ENCODE assay signal across 10 cellular contexts in the genomic region with DNA sequence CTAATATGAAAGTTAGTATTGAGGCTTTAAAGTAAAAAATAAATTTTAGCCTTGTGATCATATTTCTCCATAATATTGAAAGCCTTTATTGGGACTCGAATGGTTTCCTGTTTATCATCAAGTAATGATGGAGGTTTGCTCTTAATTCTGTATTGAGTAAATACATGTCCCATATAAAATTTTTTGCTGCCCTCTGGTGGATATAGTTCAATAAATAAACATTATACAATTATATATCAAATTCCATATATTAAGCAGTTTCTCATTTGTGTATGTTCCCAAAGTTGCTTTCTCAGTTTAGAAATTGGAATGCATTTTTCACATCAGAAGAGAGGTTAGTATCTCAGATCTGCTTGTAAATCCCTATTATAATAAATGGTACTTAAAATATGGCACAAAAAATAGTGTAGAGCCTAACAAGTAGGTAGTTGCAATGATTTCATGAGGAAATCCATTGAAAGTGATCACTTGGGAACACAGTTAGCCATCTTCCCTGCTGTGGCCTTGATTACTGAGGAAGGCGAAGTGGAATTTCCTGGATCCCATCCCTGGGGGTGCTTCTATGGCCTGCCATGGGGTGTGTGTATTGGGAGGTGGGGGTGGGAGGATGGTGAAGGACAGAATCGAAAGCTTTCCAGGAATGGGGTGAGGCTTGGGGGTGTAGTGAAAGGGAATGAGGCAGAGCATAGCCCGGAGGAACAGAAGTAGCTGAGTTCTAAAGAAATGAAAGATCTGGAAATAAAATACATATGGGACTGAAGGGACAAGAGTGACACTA.
DNase-seq lines count a peak whose midpoint lies in the region; ATAC-seq and TF ChIP-seq lines count a peak whose summit lies in the region.
"Had no signal": no experiment of that assay in that cellular context is flagged by ENCODE, and none has a peak within 500 bp of the region (broad histone marks: within the 10 kb centered on the region; RNA-seq: fewer than 3 reads in every experiment).

No MANE protein-coding gene starts in this region.

- DNase-seq in NCI-H2029 (lab: John Stamatoyannopoulos, UW) (peak; percentile 10), NCI-H2029 treated with DMSO at 0.1 percent for 48 hours (lab: John Stamatoyannopoulos, UW) (no peak), NCI-H2107 (lab: John Stamatoyannopoulos, UW) (peak; percentile 10), astrocyte of the hippocampus (ENCODE audit: low read depth, low spot score) (peak; percentile 29), left lung (no peak), ecto neural progenitor cell (ENCODE audit: low spot score) (no peak), HEK293T (ENCODE audit: extremely low spot score) (no peak)

- CTCF ChIA-PET in HEK293T (lab: Yijun Ruan, JAX), result no interaction called here

- POLR2A ChIA-PET in HEK293T (lab: Yijun Ruan, JAX), result no interaction called here

- H3K4me3 ChIP-seq in left lung, result no peak overlapping the region
- H3K4me3 ChIP-seq: A549, SJCRH30 had no signal

- no peak overlapping the region for H3K27ac ChIP-seq in left lung
- H3K27ac ChIP-seq: A549, SJCRH30 had no signal

- intact Hi-C loops in left lung (cut with DNase I), result loop anchor here (10.0 kb wide), 1 partner anchor 218 kb away; no protein-coding TSS in a partner anchor

- ATAC-seq in left lung, result peak; percentile 65
- no peak for ATAC-seq in HG03039 (IDR thresholded peaks at IDR 0.05; ENCODE audit: unreplicated experiment)
- ATAC-seq: A549 had no signal

- TF ChIP-seq CTCF in left lung (IDR thresholded peaks at IDR 0.05), result no peak

- H3K4me1 ChIP-seq in left lung, result peaks cover 0 to 6% of the 10 kb centered on the region in 2 donors
- H3K4me1 ChIP-seq: A549 had no signal

- H3K36me3 ChIP-seq in left lung, result no peaks in the 10 kb centered on the region
- H3K36me3 ChIP-seq: SJCRH30 had no signal

- H3K27me3 ChIP-seq in left lung, result no peaks in the 10 kb centered on the region
- H3K27me3 ChIP-seq: SJCRH30 had no signal

- H3K9me3 ChIP-seq in left lung, result peaks cover 0 to 7% of the 10 kb centered on the region in 2 donors
- H3K9me3 ChIP-seq: A549 had no signal

TF ChIP-seq in HEK293T, 16 proteins besides CTCF, POLR2A, EP300 and RAD21:
- no peak for TF ChIP-seq ELF4 (IDR thresholded peaks at IDR 0.05)
- no peak for TF ChIP-seq HDGF (IDR thresholded peaks at IDR 0.05; ENCODE audit: borderline replicate concordance)
- no peak for TF ChIP-seq SP1 (IDR thresholded peaks at IDR 0.05)
- no peak for TF ChIP-seq FOXM1 (IDR thresholded peaks at IDR 0.05; ENCODE audit: borderline replicate concordance)
- no peak for TF ChIP-seq TARDBP (IDR thresholded peaks at IDR 0.05)
- TF ChIP-seq L3MBTL2 (conservative IDR thresholded peaks at IDR 0.05), result no peak
- no peak for TF ChIP-seq NFRKB (IDR thresholded peaks at IDR 0.05)
- no peak for TF ChIP-seq LEF1 (IDR thresholded peaks at IDR 0.05; ENCODE audit: borderline replicate concordance)
- no peak for TF ChIP-seq ARNT (IDR thresholded peaks at IDR 0.05)
- no peak for TF ChIP-seq SUZ12 (IDR thresholded peaks at IDR 0.05)
- TF ChIP-seq ZNF384 (IDR thresholded peaks at IDR 0.05), result no peak
- TF ChIP-seq FOXA1 (IDR thresholded peaks at IDR 0.05), result no peak
- TF ChIP-seq CTBP1 (IDR thresholded peaks at IDR 0.05; ENCODE audit: borderline replicate concordance), result no peak
- no peak for TF ChIP-seq BHLHE40 (IDR thresholded peaks at IDR 0.05; ENCODE audit: borderline replicate concordance)
TF ChIP-seq in HEK293T: peak in this region for 0.

Comparison
In these comparisons a context has a peak if more than half of its experiments do, and no peak if none do; other contexts are left out.
1. DNase-seq: peak in NCI-H2029 (single experiment), NCI-H2107 (single experiment) and astrocyte of the hippocampus (single experiment); none in NCI-H2029 treated with DMSO at 0.1 percent for 48 hours (single experiment), left lung (0 of 2), ecto neural progenitor cell (single experiment) and HEK293T (single experiment).